ENCODE assay signal across 7 cellular contexts in the genomic region with DNA sequence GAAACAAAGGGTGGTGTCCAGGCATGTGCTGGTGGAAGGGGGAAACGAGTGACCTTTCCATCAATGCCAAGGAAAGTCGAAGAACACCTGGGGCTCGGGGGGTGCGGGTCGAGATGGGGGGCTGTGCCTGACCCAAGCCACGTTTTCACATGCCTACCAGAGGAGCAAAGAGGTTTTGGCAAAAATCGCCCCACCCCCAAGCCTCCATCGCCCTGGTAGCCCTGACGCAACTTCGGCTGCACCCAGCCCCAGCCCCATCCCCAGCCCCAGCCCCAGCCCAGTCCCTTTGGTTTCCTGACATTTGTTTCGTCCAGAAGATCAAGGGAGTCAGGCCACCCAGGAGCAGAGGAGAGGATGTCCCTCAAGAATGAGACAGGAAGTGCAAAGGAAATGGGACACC.
DNase-seq lines count a peak whose midpoint lies in the region; ATAC-seq and TF ChIP-seq lines count a peak whose summit lies in the region.
"Not testable (repeated sequence)": the region's sequence is repeated elsewhere in the genome, so short reads cannot be mapped to it uniquely, and the experiment has no call there.

No MANE protein-coding gene starts in this region.

- not testable (repeated sequence) for TF ChIP-seq EP300 in esophagus muscularis mucosa (IDR thresholded peaks at IDR 0.05)

- TF ChIP-seq POLR2A in esophagus muscularis mucosa (IDR thresholded peaks at IDR 0.05; ENCODE audit: low read depth): not testable (repeated sequence)

- H3K9me3 ChIP-seq in WERI-Rb-1 (ENCODE audit: severe bottlenecking); esophagus muscularis mucosa; left lung: not testable (repeated sequence)

- not testable (repeated sequence) for H3K36me3 Mint-ChIP-seq in activated naive CD4-positive, alpha-beta T cell treated with anti-CD3 and anti-CD28 coated beads, Interleukin-2, amount 50 U/mL, for 72 hours

- not testable (repeated sequence) for H3K36me3 ChIP-seq in WERI-Rb-1, esophagus muscularis mucosa, left lung

- 39% methylated on average over 5 of the region's 11 CpGs for WGBS in esophagus muscularis mucosa

- not testable (repeated sequence) for H3K27me3 ChIP-seq in WERI-Rb-1 (ENCODE audit: insufficient read depth, low read depth, severe bottlenecking); esophagus muscularis mucosa; left lung

- H3K4me3 ChIP-seq in WERI-Rb-1 (ENCODE audit: low read depth, low read length): not testable (repeated sequence)
- H3K4me3 ChIP-seq in esophagus muscularis mucosa: peak overlapping the region; percentile 36 to 51 (median 40)
- H3K4me3 ChIP-seq in left lung: peak overlapping the region in 1 of 2 donors; percentile 23

- intact Hi-C loops in esophagus muscularis mucosa (cut with DNase I); left lung (cut with DNase I); posterior cingulate gyrus (cut with DNase I): not testable (repeated sequence)

- H3K4me1 ChIP-seq in esophagus muscularis mucosa, left lung: not testable (repeated sequence)

- TF ChIP-seq CTCF in WERI-Rb-1 (IDR thresholded peaks at IDR 0.05; ENCODE audit: low read depth, low read length); esophagus muscularis mucosa (IDR thresholded peaks at IDR 0.05); left lung (IDR thresholded peaks at IDR 0.05): not testable (repeated sequence)

- peak in 1 of 2 donors; percentile 24 for ATAC-seq in activated naive CD4-positive, alpha-beta T cell treated with anti-CD3 and anti-CD28 coated beads, Interleukin-2, amount 50 U/mL, for 72 hours
- peak; percentile 23 for ATAC-seq in left lung

- H3K9me3 Mint-ChIP-seq in activated naive CD4-positive, alpha-beta T cell treated with anti-CD3 and anti-CD28 coated beads, Interleukin-2, amount 50 U/mL, for 72 hours: not testable (repeated sequence)

- H3K27ac ChIP-seq in WERI-Rb-1, left lung: not testable (repeated sequence)
- H3K27ac ChIP-seq in esophagus muscularis mucosa (replicated peaks in 1 of 4): peak overlapping the region in 1 of 4 donors; percentile 60

- DNase-seq in WERI-Rb-1: peak; percentile 4
- peak; percentile 30 for DNase-seq in activated CD8-positive, alpha-beta memory T cell treated with anti-CD3 and anti-CD28 coated beads, Interleukin-2, amount 50 U/mL, for 4 hours
- DNase-seq in activated naive CD4-positive, alpha-beta T cell treated with anti-CD3 and anti-CD28 coated beads, Interleukin-2, amount 50 U/mL, for 72 hours (ENCODE audit: low spot score in 2 of 2): peak; percentile 53
- not testable (repeated sequence) for DNase-seq in esophagus muscularis mucosa (ENCODE audit: extremely low spot score)
- peak; percentile 47 to 74 for DNase-seq in left lung
- DNase-seq in posterior cingulate gyrus: peak; percentile 5 to 84 (median 18)
- DNase-seq in stimulated activated CD8-positive, alpha-beta memory T cell treated with anti-CD3 and anti-CD28 coated beads, Interleukin-4, amount 100 ng/mL, for 24 hours (ENCODE audit: low read depth): peak; percentile 13

- not testable (repeated sequence) for H3K27ac Mint-ChIP-seq in activated naive CD4-positive, alpha-beta T cell treated with anti-CD3 and anti-CD28 coated beads, Interleukin-2, amount 50 U/mL, for 72 hours
